Comparison of ENCODE assay signal across 19 cellular contexts in the genomic region with DNA sequence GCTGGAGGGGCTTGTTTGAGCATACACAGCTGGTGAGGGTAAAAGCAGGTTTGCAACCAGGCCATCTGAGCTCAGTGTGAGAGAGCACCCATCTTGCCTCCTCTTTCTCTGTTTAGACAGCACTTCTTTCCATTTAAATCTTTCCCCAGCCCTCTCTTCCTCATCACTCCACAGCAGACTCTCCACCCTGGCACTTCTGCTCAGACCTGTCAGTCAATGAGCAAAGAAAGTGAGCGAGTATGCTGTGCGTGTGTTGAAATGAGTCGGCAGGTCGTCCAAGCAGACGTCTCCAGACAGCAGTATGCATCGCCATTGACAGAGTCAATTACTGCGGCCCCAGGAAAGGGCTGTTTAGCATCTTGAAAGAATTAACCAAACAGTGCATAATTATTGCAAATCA. TPM values are rescaled to one million over a fixed set of nuclear protein-coding genes. Genes with fewer than 3 reads are reported as not detected.
"Had no signal": no experiment of that assay in that cellular context is flagged by ENCODE, and none has a peak within 500 bp of the region (broad histone marks: within the 10 kb centered on the region; RNA-seq: fewer than 3 reads in every experiment).

No MANE protein-coding gene starts in this region.

- ATAC-seq: activated T-helper 17 cell treated with anti-CD3 and anti-CD28 coated beads, Interleukin-2, amount 50 U/mL, for 72 hours; gastrocnemius medialis; left lobe of liver; stimulated activated naive CD8-positive, alpha-beta T cell treated with anti-CD3 and anti-CD28 coated beads, Interleukin-15, amount 100 ng/mL, for 72 hours had no signal

- H3K27me3 ChIP-seq: right atrium auricular region, vagina had no signal

- H3K27ac ChIP-seq: dorsolateral prefrontal cortex, gastrocnemius medialis, right atrium auricular region, vagina had no signal

- H3K9me3 ChIP-seq: gastrocnemius medialis, vagina had no signal

- DNase-seq: activated CD4-positive, alpha-beta memory T cell treated with anti-CD3 and anti-CD28 coated beads, Interleukin-2, amount 10 ng/mL, durations not matched to agents 7 days and 5 days; activated CD4-positive, alpha-beta T cell treated with anti-CD3 and anti-CD28 coated beads for 4 hours; activated naive CD4-positive, alpha-beta T cell; activated naive CD8-positive, alpha-beta T cell treated with anti-CD3 and anti-CD28 coated beads for 36 hours; activated T-cell treated with anti-CD3 and anti-CD28 coated beads, Interleukin-2, amount 50 U/mL, for 1 hour; amniotic stem cell; dorsolateral prefrontal cortex; gastrocnemius medialis; kidney; midbrain; stimulated activated naive CD8-positive, alpha-beta T cell treated with anti-CD3 and anti-CD28 coated beads, Interleukin-15, amount 100 ng/mL, for 72 hours; trophoblast cell had no signal

- H3K4me1 ChIP-seq: gastrocnemius medialis, right atrium auricular region, vagina had no signal

- H3K4me3 ChIP-seq: dorsolateral prefrontal cortex, gastrocnemius medialis, lung, right atrium auricular region, vagina had no signal

- H3K36me3 ChIP-seq: gastrocnemius medialis, right atrium auricular region, vagina had no signal

- FAIRE-seq: endometrium, kidney had no signal

RNA-seq across cellular contexts. Expression of gene KCNG1, which starts 54.7 kb away (rescaled TPM):
- total RNA-seq: gastrocnemius medialis; T-helper 2 cell treated with Interferon-gamma antibody and Interleukin-4, amounts not matched to agents 100 ng/mL and 5 ng/mL, for 36 hours had no signal
